1 cellular context compared by ENCODE assay signal in genomic region chr17:43530303-43531081, GRCh38.
A peak's percentile ranks its signal among the peaks of the same experiment; 100 is the strongest.
TF ChIP-seq lines count a peak whose summit lies in the region.

No MANE protein-coding gene starts in this region.

TF ChIP-seq in H1, 55 proteins besides CTCF, POLR2A, EP300 and RAD21 (continued from another document):
- TF ChIP-seq ATF3 (IDR thresholded peaks at IDR 0.05; ENCODE audit: insufficient read depth, low read depth, low read length) (no peak), BACH1 (IDR thresholded peaks at IDR 0.05; ENCODE audit: low read length) (no peak; the same call in 1 of the 2 replicates), SP1 (IDR thresholded peaks at IDR 0.05; ENCODE audit: low read depth, low read length) (peak; percentile 94), SAP30 (IDR thresholded peaks at IDR 0.05; ENCODE audit: insufficient read depth, insufficient replicate concordance, low read length) (peak; percentile 47), NANOG (IDR thresholded peaks at IDR 0.05; ENCODE audit: insufficient read depth, low read depth, low read length, poor library complexity, severe bottlenecking) (peak; percentile 78), TEAD4 (IDR thresholded peaks at IDR 0.05; ENCODE audit: low read depth, low read length) (peak; percentile 97), YY1 (IDR thresholded peaks at IDR 0.05; ENCODE audit: low read depth, low read length) (peak; percentile 96), SP4 (IDR thresholded peaks at IDR 0.05; ENCODE audit: low read length) (no peak), GTF2F1 (IDR thresholded peaks at IDR 0.05; ENCODE audit: borderline replicate concordance, low read depth, low read length) (no peak), RBBP5 (IDR thresholded peaks at IDR 0.05; ENCODE audit: borderline replicate concordance, low read depth, low read length) (peak; percentile 87; the same call in 1 of the 2 replicates), ASH2L (IDR thresholded peaks at IDR 0.05; ENCODE audit: low read length) (no peak), GABPA (IDR thresholded peaks at IDR 0.05; ENCODE audit: borderline replicate concordance, insufficient read depth, low read length) (peak; percentile 37; the same call in 1 of the 2 replicates), RXRA (IDR thresholded peaks at IDR 0.05; ENCODE audit: insufficient read depth, low read depth, low read length) (peak; percentile 82; the same call in 1 of the 2 replicates), NRF1 (IDR thresholded peaks at IDR 0.05; ENCODE audit: low read depth, low read length) (no peak), CHD2 (IDR thresholded peaks at IDR 0.05; ENCODE audit: low read length) (peak; percentile 60), CEBPB (IDR thresholded peaks at IDR 0.05; ENCODE audit: low read depth, low read length) (0 out of 2 replicates have a peak, but pooled peaks have one; percentile 30), TCF12 (IDR thresholded peaks at IDR 0.05; ENCODE audit: low read depth, low read length) (peak; percentile 76; the same call in 1 of the 2 replicates), RNF2 (IDR thresholded peaks at IDR 0.05; ENCODE audit: borderline replicate concordance, low read depth, low read length, missing control alignments, poor library complexity, severe bottlenecking) (no peak), SIN3A (conservative IDR thresholded peaks at IDR 0.05 in 1 of 2, IDR thresholded peaks at IDR 0.05 in 1 of 2; ENCODE audit: low read depth in 1 of 2, low read length in 2 of 2) (0 out of 4 replicates have a peak, but pooled peaks have one; percentile 40 to 60), EGR1 (IDR thresholded peaks at IDR 0.05; ENCODE audit: borderline replicate concordance, low read depth, low read length) (peak; percentile 56; the same call in 1 of the 2 replicates), CTBP2 (IDR thresholded peaks at IDR 0.05; ENCODE audit: borderline replicate concordance, insufficient read depth, insufficient read length, low read length) (no peak), ZNF274 (IDR thresholded peaks at IDR 0.05; ENCODE audit: borderline replicate concordance, extremely low read depth, low read length) (no peak), SIX5 (IDR thresholded peaks at IDR 0.05; ENCODE audit: low read depth, low read length) (peak; percentile 60)
